8 cellular contexts compared by ENCODE assay signal in genomic region chr11:2387266-2387982, GRCh38. TPM values are rescaled to one million over a fixed set of nuclear protein-coding genes. Genes with fewer than 3 reads are reported as not detected.
DNase-seq lines count a peak whose midpoint lies in the region; ATAC-seq, FAIRE-seq and TF ChIP-seq lines count a peak whose summit lies in the region.

No MANE protein-coding gene starts in this region.

- peaks cover 3% of the 10 kb centered on the region for H3K36me3 Mint-ChIP-seq in activated naive CD8-positive, alpha-beta T cell treated with anti-CD3 and anti-CD28 coated beads, Interleukin-2, amount 10 ng/mL, durations not matched to agents 7 days and 5 days
- no peaks in the 10 kb centered on the region for H3K36me3 Mint-ChIP-seq in activated naive CD8-positive, alpha-beta T cell treated with anti-CD3 and anti-CD28 coated beads for 36 hours
- H3K36me3 Mint-ChIP-seq in memory B cell: peaks cover 6% of the 10 kb centered on the region

- RAD21 ChIA-PET in GM12878 (lab: Charles Lee; ENCODE audit: unreplicated experiment): interaction anchor here (0.9 to 2.9 kb wide), 4 partner anchors 10 to 602 kb away, joined by 3 to 18 read pairs (median 12); partner anchors contain the start of genes CD81 and TSSC4

- peak overlapping the region; percentile 63 for H3K27ac Mint-ChIP-seq in activated naive CD8-positive, alpha-beta T cell treated with anti-CD3 and anti-CD28 coated beads, Interleukin-2, amount 10 ng/mL, durations not matched to agents 7 days and 5 days
- H3K27ac Mint-ChIP-seq in activated naive CD8-positive, alpha-beta T cell treated with anti-CD3 and anti-CD28 coated beads for 36 hours: no peak overlapping the region
- H3K27ac Mint-ChIP-seq in memory B cell: peak overlapping the region; percentile 53

- intact Hi-C loops in GM12878 (cut with micrococcal nuclease; ENCODE audit: unreplicated experiment) (no loop called here), uterus (cut with DNase I; ENCODE audit: low total_unique reads) (no loop called here)

- SMC1A ChIA-PET in GM12878 (lab: Charles Lee; ENCODE audit: uncharacterized antibody, unreplicated experiment): interaction anchor here (0.7 to 3.1 kb wide), 5 partner anchors 10 to 83 kb away, joined by 3 to 12 read pairs (median 4); partner anchors contain the start of genes CD81 and TSSC4

- peak overlapping the region; percentile 98 for H3K4me2 ChIP-seq in GM12878 (ENCODE audit: control insufficient read depth, insufficient read depth)

- no peaks in the 10 kb centered on the region for H3K27me3 ChIP-seq in GM12878 (replicated peaks in 1 of 2; ENCODE audit: control insufficient read depth in 2 of 2, insufficient read depth in 2 of 2, low read length in 1 of 2)
- H3K27me3 ChIP-seq in uterus: no peaks in the 10 kb centered on the region

- no peaks in the 10 kb centered on the region for H3K9me3 Mint-ChIP-seq in activated naive CD8-positive, alpha-beta T cell treated with anti-CD3 and anti-CD28 coated beads, Interleukin-2, amount 10 ng/mL, durations not matched to agents 7 days and 5 days
- no peaks in the 10 kb centered on the region for H3K9me3 Mint-ChIP-seq in activated naive CD8-positive, alpha-beta T cell treated with anti-CD3 and anti-CD28 coated beads for 36 hours
- no peaks in the 10 kb centered on the region for H3K9me3 Mint-ChIP-seq in memory B cell

- POLR2A ChIA-PET in activated naive CD8-positive, alpha-beta T cell treated with anti-CD3 and anti-CD28 coated beads, Interleukin-2, amount 10 ng/mL, durations not matched to agents 7 days and 5 days (lab: Charles Lee): interaction anchor here (0.5 to 3.1 kb wide), 7 partner anchors 10 to 513 kb away, joined by 3 to 48 read pairs (median 4); partner anchors contain the start of genes C11orf21, CD81, TSPAN32 and TSSC4
- POLR2A ChIA-PET in GM12878 (lab: Charles Lee): interaction anchor here (0.7 to 2.7 kb wide), 4 partner anchors 10 to 635 kb away, joined by 3 to 33 read pairs (median 17); partner anchors contain the start of genes CD81 and TSSC4

- H3K4me1 ChIP-seq in GM12878 (ENCODE audit: control insufficient read depth, insufficient read depth, low read length) (peaks cover 75% of the 10 kb centered on the region), uterus (peaks cover 52 to 88% of the 10 kb centered on the region in 2 donors)

- FAIRE-seq in GM12878 (lab: Jason Lieb, UNC): no peak

- CTCF ChIA-PET in GM12878 (lab: Yijun Ruan, JAX): interaction anchor here (0.9 to 3.2 kb wide), 4 partner anchors 12 to 82 kb away, joined by 3 to 23 read pairs (median 8); partner anchors contain the start of gene TSSC4

- peak; percentile 37; the same call in 1 of the 2 replicates for TF ChIP-seq POLR2A in GM12878 (IDR thresholded peaks at IDR 0.05; ENCODE audit: low read depth, low read length)
- TF ChIP-seq POLR2A in uterus (IDR thresholded peaks at IDR 0.05): no peak

- no peaks in the 10 kb centered on the region for H3K27me3 Mint-ChIP-seq in activated naive CD8-positive, alpha-beta T cell treated with anti-CD3 and anti-CD28 coated beads, Interleukin-2, amount 10 ng/mL, durations not matched to agents 7 days and 5 days
- no peaks in the 10 kb centered on the region for H3K27me3 Mint-ChIP-seq in activated naive CD8-positive, alpha-beta T cell treated with anti-CD3 and anti-CD28 coated beads for 36 hours
- no peaks in the 10 kb centered on the region for H3K27me3 Mint-ChIP-seq in memory B cell

- peaks cover 36% of the 10 kb centered on the region for H3K4me1 Mint-ChIP-seq in activated naive CD8-positive, alpha-beta T cell treated with anti-CD3 and anti-CD28 coated beads, Interleukin-2, amount 10 ng/mL, durations not matched to agents 7 days and 5 days
- H3K4me1 Mint-ChIP-seq in activated naive CD8-positive, alpha-beta T cell treated with anti-CD3 and anti-CD28 coated beads for 36 hours: peaks cover 25% of the 10 kb centered on the region
- peaks cover 54% of the 10 kb centered on the region for H3K4me1 Mint-ChIP-seq in memory B cell

- H3K27ac ChIP-seq in GM12878 (ENCODE audit: control insufficient read depth, insufficient read depth) (peak overlapping the region; percentile 60), uterus (peak overlapping the region; percentile 84 to 91)

- peak; percentile 30 for ATAC-seq in activated naive CD8-positive, alpha-beta T cell treated with anti-CD3 and anti-CD28 coated beads, Interleukin-2, amount 10 ng/mL, durations not matched to agents 7 days and 5 days (ENCODE audit: low read depth)
- peak; percentile 9 for ATAC-seq in GM12878
- no peak for ATAC-seq in memory B cell (ENCODE audit: low read depth)

- H4K20me1 ChIP-seq in GM12878 (ENCODE audit: control insufficient read depth, insufficient read depth): 0 out of 2 replicates have a peak, but pooled peaks cover 5% of the 10 kb centered on the region

- in situ Hi-C loops in GM12878 (cut with MboI): loop anchor here (25.0 kb wide), 1 partner anchor 1575 kb away; the partner anchor contains the start of genes PIDD1, PNPLA2 and RPLP2

- peak overlapping the region; percentile 25 for H3K4me3 Mint-ChIP-seq in activated naive CD8-positive, alpha-beta T cell treated with anti-CD3 and anti-CD28 coated beads, Interleukin-2, amount 10 ng/mL, durations not matched to agents 7 days and 5 days
- no peak overlapping the region for H3K4me3 Mint-ChIP-seq in activated naive CD8-positive, alpha-beta T cell treated with anti-CD3 and anti-CD28 coated beads for 36 hours
- H3K4me3 Mint-ChIP-seq in memory B cell: peak overlapping the region; percentile 55

- under 1% methylated on average over 14 of the region's 14 CpGs for WGBS in GM12878 (ENCODE audit: insufficient coverage, insufficient replicate concordance, low lambda C conversion rate, missing lambda C conversion rate)

- H3K36me3 ChIP-seq in GM12878 (ENCODE audit: control insufficient read depth in 2 of 2, insufficient read depth in 2 of 2, low read length in 1 of 2): peaks cover 0 to 22% of the 10 kb centered on the region in 2 experiments; a peak in 3 of 4 replicates
- no peaks in the 10 kb centered on the region for H3K36me3 ChIP-seq in uterus

- no peak for DNase-seq in activated naive CD8-positive, alpha-beta T cell treated with anti-CD3 and anti-CD28 coated beads, Interleukin-2, amount 10 ng/mL, durations not matched to agents 7 days and 5 days
- DNase-seq in activated naive CD8-positive, alpha-beta T cell treated with anti-CD3 and anti-CD28 coated beads for 36 hours: no peak
- DNase-seq in GM12878 (ENCODE audit: low read depth, low spot score): no peak
- DNase-seq in memory B cell (ENCODE audit: low spot score in 2 of 2): no peak
- DNase-seq in uterus: no peak
- DNase-seq in NCI-H2081 (lab: John Stamatoyannopoulos, UW): no peak
- DNase-seq in OCI-M2 (lab: John Stamatoyannopoulos, UW; ENCODE audit: unreplicated experiment): no peak
- no peak for DNase-seq in HT-29 (ENCODE audit: low spot score)

- peak overlapping the region; percentile 55; the same call in 1 of the 2 replicates for H3K9ac ChIP-seq in GM12878 (ENCODE audit: control insufficient read depth, insufficient read depth, low read length)

- peaks cover 74% of the 10 kb centered on the region for H3K79me2 ChIP-seq in GM12878 (ENCODE audit: control insufficient read depth, insufficient read depth, low read length)

- H3K9me3 ChIP-seq in GM12878 (replicated peaks; ENCODE audit: control insufficient read depth, insufficient read depth, low read length) (no peaks in the 10 kb centered on the region), uterus (no peaks in the 10 kb centered on the region)

- TF ChIP-seq RAD21 in GM12878 (IDR thresholded peaks at IDR 0.05; ENCODE audit: insufficient read depth, low read depth, low read length): no peak

- no TSS peak for BruUV-seq in GM12878 (replicated peaks; lab: Mats Ljungman, UMichigan)

- TF ChIP-seq EP300 in GM12878 (IDR thresholded peaks at IDR 0.05; ENCODE audit: borderline replicate concordance in 1 of 2, control insufficient read depth in 1 of 2, low read depth in 2 of 2, low read length in 2 of 2): no peak

- peak overlapping the region; percentile 46 for H3K4me3 ChIP-seq in GM12878
- H3K4me3 ChIP-seq in uterus: no peak overlapping the region

- H2AFZ ChIP-seq in GM12878 (ENCODE audit: control insufficient read depth, low read depth, low read length): no peak overlapping the region

- TF ChIP-seq CTCF in GM12878 (IDR thresholded peaks at IDR 0.05 in 2 of 3, conservative IDR thresholded peaks at IDR 0.05 in 1 of 3; ENCODE audit: control insufficient read depth in 2 of 3, extremely low read depth in 1 of 3, insufficient read depth in 1 of 3, low read depth in 3 of 3, low read length in 3 of 3) (no peak), uterus (IDR thresholded peaks at IDR 0.05) (no peak)

RNA-seq across cellular contexts. Expression of gene CD81, which starts 10.3 kb away (rescaled TPM):
- 100 to 1,000 TPM; 149 to 154 TPM for total RNA-seq in activated naive CD8-positive, alpha-beta T cell treated with anti-CD3 and anti-CD28 coated beads, Interleukin-2, amount 10 ng/mL, durations not matched to agents 7 days and 5 days
- 100 to 1,000 TPM; 132 to 134 TPM for total RNA-seq in activated naive CD8-positive, alpha-beta T cell treated with anti-CD3 and anti-CD28 coated beads for 36 hours
- total RNA-seq in GM12878 (2013; cell fraction: nucleolus; rRNA removed): 117 and 127 TPM in 2 replicates
- total RNA-seq in GM12878 (2014; rRNA removed) (58.2 and 59.2 TPM in 2 replicates), GM12878 (2014; rRNA removed; fragmentation: Illumina TruSeq; extraction: Trizol) (48.9 and 55.3 TPM in 2 replicates), GM12878 (2021) (145 TPM in 2 replicates), uterus (100 to 1,000 TPM; 394 to 852 (median 626) TPM)
- 105 TPM for polyA plus RNA-seq in GM12878 (2011; ENCODE audit: low read depth)
- polyA plus RNA-seq in GM12878 (2011; rRNA removed) (55.2 and 106 TPM in 2 replicates), GM12878 (2014; fragmentation: Illumina TruSeq; extraction: Trizol) (49.0 and 99.3 TPM in 2 replicates), GM12878 (2014; fragmentation: Nextera tagmentation; extraction: Ambion mirVana) (1 to 10 TPM; 2.0 to 7.8 TPM), GM12878 (2014; rRNA removed) (118 and 139 TPM in 2 replicates), GM12878 (2016; fragmentation: Nextera tagmentation; extraction: Ambion mirVana) (10 to 100 TPM; 18.1 to 24.1 TPM)
- polyA plus RNA-seq in GM12878 (2011; cell fraction: cytosol; rRNA removed): 215 and 249 TPM in 2 replicates
- polyA plus RNA-seq in GM12878 (2011; cell fraction: nucleus; rRNA removed): 252 and 253 TPM in 2 replicates
- 161 and 203 TPM in 2 replicates for polyA plus RNA-seq in GM12878 (2012)
- 150 and 192 TPM in 2 replicates for polyA minus RNA-seq in GM12878 (2011; rRNA and poly(A)+ RNA removed)
- 81.7 and 85.6 TPM in 2 replicates for polyA minus RNA-seq in GM12878 (2011; cell fraction: cytosol; rRNA and poly(A)+ RNA removed)
- 38.2 and 56.5 TPM in 2 replicates for polyA minus RNA-seq in GM12878 (2011; cell fraction: nucleus; rRNA and poly(A)+ RNA removed)
- total RNA-seq in HT-29 (2014; rRNA removed; shearing (Covaris generic)): 121 and 132 TPM in 2 replicates

RNA-seq across cellular contexts. Expression of gene TSSC4, which starts 13.1 kb away (rescaled TPM):
- total RNA-seq in activated naive CD8-positive, alpha-beta T cell treated with anti-CD3 and anti-CD28 coated beads, Interleukin-2, amount 10 ng/mL, durations not matched to agents 7 days and 5 days: 10 to 100 TPM; 46.8 to 48.2 TPM
- 10 to 100 TPM; 46.9 to 54.2 TPM for total RNA-seq in activated naive CD8-positive, alpha-beta T cell treated with anti-CD3 and anti-CD28 coated beads for 36 hours
- 17.2 and 17.7 TPM in 2 replicates for total RNA-seq in GM12878 (2013; cell fraction: nucleolus; rRNA removed)
- total RNA-seq in GM12878 (2014; rRNA removed) (49.0 and 52.2 TPM in 2 replicates), GM12878 (2014; rRNA removed; fragmentation: Illumina TruSeq; extraction: Trizol) (15.9 and 19.0 TPM in 2 replicates), GM12878 (2021) (52.6 and 55.4 TPM in 2 replicates), uterus (10 to 100 TPM; 11.0 to 66.5 (median 26.2) TPM)
- polyA plus RNA-seq in GM12878 (2011; ENCODE audit: low read depth): 5.7 TPM
- polyA plus RNA-seq in GM12878 (2011; rRNA removed) (6.4 and 14.7 TPM in 2 replicates), GM12878 (2014; fragmentation: Illumina TruSeq; extraction: Trizol) (0.36 and 5.3 TPM in 2 replicates), GM12878 (2014; fragmentation: Nextera tagmentation; extraction: Ambion mirVana) (1 to 10 TPM in 1 of 2 experiments, under 1 TPM in 1; 0.69 to 5.3 TPM), GM12878 (2014; rRNA removed) (32.3 and 43.8 TPM in 2 replicates), GM12878 (2016; fragmentation: Nextera tagmentation; extraction: Ambion mirVana) (10 to 100 TPM; 62.8 to 70.1 TPM)
- 21.9 and 41.0 TPM in 2 replicates for polyA plus RNA-seq in GM12878 (2011; cell fraction: cytosol; rRNA removed)
- polyA plus RNA-seq in GM12878 (2011; cell fraction: nucleus; rRNA removed): 62.3 and 80.7 TPM in 2 replicates
- 21.8 and 26.7 TPM in 2 replicates for polyA plus RNA-seq in GM12878 (2012)
- 11.3 and 24.7 TPM in 2 replicates for polyA minus RNA-seq in GM12878 (2011; rRNA and poly(A)+ RNA removed)
- polyA minus RNA-seq in GM12878 (2011; cell fraction: cytosol; rRNA and poly(A)+ RNA removed): 13.5 and 18.3 TPM in 2 replicates
- 20.7 and 40.5 TPM in 2 replicates for polyA minus RNA-seq in GM12878 (2011; cell fraction: nucleus; rRNA and poly(A)+ RNA removed)
- total RNA-seq in HT-29 (2014; rRNA removed; shearing (Covaris generic)): 114 and 126 TPM in 2 replicates

RNA-seq across cellular contexts. Expression of gene TRPM5, which starts 56.9 kb away (rescaled TPM):
- total RNA-seq in activated naive CD8-positive, alpha-beta T cell treated with anti-CD3 and anti-CD28 coated beads, Interleukin-2, amount 10 ng/mL, durations not matched to agents 7 days and 5 days: not detected
- not detected for total RNA-seq in activated naive CD8-positive, alpha-beta T cell treated with anti-CD3 and anti-CD28 coated beads for 36 hours
- total RNA-seq in GM12878 (2013; cell fraction: nucleolus; rRNA removed): not detected in 2 replicates
- total RNA-seq in GM12878 (2014; rRNA removed) (not detected in 2 replicates), GM12878 (2014; rRNA removed; fragmentation: Illumina TruSeq; extraction: Trizol) (not detected in 2 replicates), GM12878 (2021) (not detected in 2 replicates), uterus (under 1 TPM in 1 of 4 donors, not detected in 3; 0.21 TPM)
- polyA plus RNA-seq in GM12878 (2011; ENCODE audit: low read depth): not detected
- polyA plus RNA-seq in GM12878 (2011; rRNA removed) (not detected in 2 replicates), GM12878 (2014; fragmentation: Illumina TruSeq; extraction: Trizol) (not detected in 2 replicates), GM12878 (2014; fragmentation: Nextera tagmentation; extraction: Ambion mirVana) (not detected), GM12878 (2014; rRNA removed) (not detected in 2 replicates), GM12878 (2016; fragmentation: Nextera tagmentation; extraction: Ambion mirVana) (not detected)
- not detected in 2 replicates for polyA plus RNA-seq in GM12878 (2011; cell fraction: cytosol; rRNA removed)
- polyA plus RNA-seq in GM12878 (2011; cell fraction: nucleus; rRNA removed): not detected in 2 replicates
- not detected in 2 replicates for polyA plus RNA-seq in GM12878 (2012)
- not detected in 2 replicates for polyA minus RNA-seq in GM12878 (2011; rRNA and poly(A)+ RNA removed)
- polyA minus RNA-seq in GM12878 (2011; cell fraction: cytosol; rRNA and poly(A)+ RNA removed): not detected in 2 replicates
- polyA minus RNA-seq in GM12878 (2011; cell fraction: nucleus; rRNA and poly(A)+ RNA removed): not detected in 2 replicates
- 1.7 and 1.8 TPM in 2 replicates for total RNA-seq in HT-29 (2014; rRNA removed; shearing (Covaris generic))

RNA-seq across cellular contexts. Expression of gene KCNQ1, which starts 57.4 kb away (rescaled TPM):
- 10 to 100 TPM; 24.2 to 26.6 TPM for total RNA-seq in activated naive CD8-positive, alpha-beta T cell treated with anti-CD3 and anti-CD28 coated beads, Interleukin-2, amount 10 ng/mL, durations not matched to agents 7 days and 5 days
- 1 to 10 TPM; 6.7 to 9.6 TPM for total RNA-seq in activated naive CD8-positive, alpha-beta T cell treated with anti-CD3 and anti-CD28 coated beads for 36 hours
- 0.71 and 0.81 TPM in 2 replicates for total RNA-seq in GM12878 (2013; cell fraction: nucleolus; rRNA removed)
- not detected in 2 replicates for total RNA-seq in GM12878 (2014; rRNA removed)
- total RNA-seq in GM12878 (2014; rRNA removed; fragmentation: Illumina TruSeq; extraction: Trizol): not detected in 2 replicates
- total RNA-seq in GM12878 (2021): 0.15 and 0.16 TPM in 2 replicates
- polyA plus RNA-seq in GM12878 (2011; ENCODE audit: low read depth): not detected
- polyA plus RNA-seq in GM12878 (2011; rRNA removed): 0.06 and 0.12 TPM in 2 replicates
- 0.10 and 0.18 TPM in 2 replicates for polyA plus RNA-seq in GM12878 (2011; cell fraction: cytosol; rRNA removed)
- polyA plus RNA-seq in GM12878 (2011; cell fraction: nucleus; rRNA removed): 0.03 and 0.15 TPM in 2 replicates
- 0.19 and 0.25 TPM in 2 replicates for polyA plus RNA-seq in GM12878 (2012)
- polyA plus RNA-seq in GM12878 (2014; fragmentation: Illumina TruSeq; extraction: Trizol): 0.03 TPM in 1 of 2 replicates, not detected in the other
- not detected for polyA plus RNA-seq in GM12878 (2014; fragmentation: Nextera tagmentation; extraction: Ambion mirVana)
- polyA plus RNA-seq in GM12878 (2014; rRNA removed): not detected in 2 replicates
- polyA plus RNA-seq in GM12878 (2016; fragmentation: Nextera tagmentation; extraction: Ambion mirVana): not detected
- 0.15 and 0.41 TPM in 2 replicates for polyA minus RNA-seq in GM12878 (2011; rRNA and poly(A)+ RNA removed)
- polyA minus RNA-seq in GM12878 (2011; cell fraction: cytosol; rRNA and poly(A)+ RNA removed): not detected in 2 replicates
- polyA minus RNA-seq in GM12878 (2011; cell fraction: nucleus; rRNA and poly(A)+ RNA removed): not detected in 2 replicates
- 10 to 100 TPM in 1 of 4 donors, 1 to 10 TPM in 3; 2.6 to 10.4 (median 5.4) TPM for total RNA-seq in uterus
- 9.2 and 9.9 TPM in 2 replicates for total RNA-seq in HT-29 (2014; rRNA removed; shearing (Covaris generic))
